12 cellular contexts compared by ENCODE assay signal in the genomic region with DNA sequence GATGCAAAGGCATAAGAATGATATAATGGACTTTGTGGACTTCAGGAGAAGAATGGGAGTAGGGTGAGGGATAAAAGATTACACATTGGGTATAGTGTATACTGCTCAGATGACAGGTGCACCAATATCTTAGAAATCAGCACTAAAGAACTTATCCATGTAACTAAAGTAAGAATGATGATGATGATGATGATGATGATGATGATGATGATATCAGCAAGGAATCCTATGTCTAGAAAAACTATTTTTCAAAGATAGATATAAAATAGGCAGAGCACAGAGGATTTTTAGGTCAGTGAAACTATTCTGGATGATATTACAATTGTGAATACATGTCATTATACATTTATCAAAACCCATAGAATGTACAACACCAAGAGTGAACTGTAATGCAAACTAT. TPM values are rescaled to one million over a fixed set of nuclear protein-coding genes. Genes with fewer than 3 reads are reported as not detected.
"Had no signal": no experiment of that assay in that cellular context is flagged by ENCODE, and none has a peak within 500 bp of the region (broad histone marks: within the 10 kb centered on the region; RNA-seq: fewer than 3 reads in every experiment).

No MANE protein-coding gene starts in this region.

- DNase-seq: GM23248, GOT3, H7, H9, HCEC 1CT, HFFc6 had no signal

- H3K9me3 ChIP-seq: HAP-1 had no signal

- H3K27ac ChIP-seq: GM23248 had no signal

- H2AFZ ChIP-seq: GM23248, GM23338 had no signal

- H3K4me2 ChIP-seq: GM23338 had no signal

- ATAC-seq: GM23338, HCT116 had no signal

- H3K4me3 ChIP-seq: GM23248, GM23338, HAP-1 had no signal

- H3K9ac ChIP-seq: GM23248 had no signal

- H3K36me3 ChIP-seq: HAP-1 had no signal

- FAIRE-seq: H1, H54 had no signal

- H3K4me1 ChIP-seq: HAP-1 had no signal

RNA-seq across cellular contexts. Expression of gene NMS, which starts 34.3 kb away (rescaled TPM):
- total RNA-seq: GM23248, GM23338, H1, H4, H7, H9, HFFc6 had no signal
- polyA plus RNA-seq: GM23248, GM23338, H1 had no signal
